1 cellular context compared by ENCODE assay signal in genomic region chr10:107437921-107438320, GRCh38.
TF ChIP-seq lines count a peak whose summit lies in the region.

No MANE protein-coding gene starts in this region.

TF ChIP-seq in WTC11, 78 proteins besides CTCF, POLR2A, EP300 and RAD21 (continued from another document):
- TF ChIP-seq ZNF219 (CRISPR knock-in tag; IDR thresholded peaks at IDR 0.05; ENCODE audit: borderline replicate concordance) (no peak), FOXK1 (CRISPR knock-in tag; IDR thresholded peaks at IDR 0.05) (no peak), JAZF1 (CRISPR knock-in tag; IDR thresholded peaks at IDR 0.05) (no peak), USF2 (CRISPR knock-in tag; IDR thresholded peaks at IDR 0.05) (no peak), HMGA2 (CRISPR knock-in tag; IDR thresholded peaks at IDR 0.05) (no peak), PREB (CRISPR knock-in tag; IDR thresholded peaks at IDR 0.05; ENCODE audit: borderline replicate concordance) (no peak), ZNF232 (CRISPR knock-in tag; IDR thresholded peaks at IDR 0.05) (no peak), ATF1 (CRISPR knock-in tag; IDR thresholded peaks at IDR 0.05) (no peak), NFE2L1 (CRISPR knock-in tag; IDR thresholded peaks at IDR 0.05) (no peak)
